30 cellular contexts compared by ENCODE assay signal in genomic region chr7:27283558-27283957, GRCh38. TPM values are rescaled to one million over a fixed set of nuclear protein-coding genes. Genes with fewer than 3 reads are reported as not detected.
"Had no signal": no experiment of that assay in that cellular context is flagged by ENCODE, and none has a peak within 500 bp of the region (broad histone marks: within the 10 kb centered on the region; RNA-seq: fewer than 3 reads in every experiment).

No MANE protein-coding gene starts in this region.

- H3K4me1 ChIP-seq: stomach, suprapubic skin, testis, thyroid gland, tibial artery, tibial nerve, transverse colon, upper lobe of left lung, upper lobe of right lung, uterus, vagina had no signal

- H3K27ac ChIP-seq: stomach, suprapubic skin, testis, thoracic aorta, thyroid gland, tibial artery, tibial nerve, transverse colon, upper lobe of left lung, upper lobe of right lung, uterus, vagina had no signal

- ATAC-seq: stimulated activated effector memory CD8-positive, alpha-beta T cell treated with anti-CD3 and anti-CD28 coated beads, Interleukin-12 subunit alpha, Interleukin-12 subunit beta, amount 100 ng/mL, for 72 hours; stimulated activated memory B cell treated with anti-CD40 and anti-IgM and Interleukin-4, amounts not matched to agents 10 μg/mL and 1 μg/mL and 100 μg/mL, for 72 hours; stimulated activated naive B cell treated with anti-CD40 and anti-IgM and Interleukin-4, amounts not matched to agents 10 μg/mL and 1 μg/mL and 100 μg/mL, for 72 hours; stimulated activated naive CD8-positive, alpha-beta T cell treated with anti-CD3 and anti-CD28 coated beads, Interleukin-15, amount 100 ng/mL, for 72 hours; stimulated activated naive CD8-positive, alpha-beta T cell treated with anti-CD3 and anti-CD28 coated beads, Interleukin-15, Interleukin-2, amounts not matched to agents 100 U/mL and 50 U/mL, for 24 hours; upper lobe of right lung had no signal

- H3K9me3 Mint-ChIP-seq: stimulated activated effector memory CD8-positive, alpha-beta T cell treated with anti-CD3 and anti-CD28 coated beads, Interleukin-12 subunit alpha, Interleukin-12 subunit beta, amount 100 ng/mL, for 72 hours; stimulated activated naive CD8-positive, alpha-beta T cell treated with anti-CD3 and anti-CD28 coated beads, Interleukin-15, amount 100 ng/mL, for 72 hours; stimulated activated naive CD8-positive, alpha-beta T cell treated with anti-CD3 and anti-CD28 coated beads, Interleukin-15, Interleukin-2, amounts not matched to agents 100 ng/mL and 50 ng/mL, for 24 hours; type B pancreatic cell had no signal

- H3K36me3 Mint-ChIP-seq: stimulated activated effector memory CD8-positive, alpha-beta T cell treated with anti-CD3 and anti-CD28 coated beads, Interleukin-12 subunit alpha, Interleukin-12 subunit beta, amount 100 ng/mL, for 72 hours; stimulated activated memory B cell treated with anti-CD40 and anti-IgM and Interleukin-4, amounts not matched to agents 10 μg/mL and 1 μg/mL and 100 μg/mL, for 72 hours; type B pancreatic cell had no signal

- H3K4me3 ChIP-seq: stomach, suprapubic skin, testis, thoracic aorta, thyroid gland, tibial artery, tibial nerve, transverse colon, upper lobe of left lung, upper lobe of right lung, uterus, vagina had no signal

- H3K36me3 ChIP-seq: stomach, suprapubic skin, thoracic aorta, thyroid gland, tibial artery, tibial nerve, transverse colon, upper lobe of left lung, upper lobe of right lung, uterus, vagina had no signal

- DNase-seq: stimulated activated CD4-positive, alpha-beta T cell treated with anti-CD3 and anti-CD28 coated beads, Interleukin-2, amount 100 ng/mL, for 48 hours; stimulated activated CD4-positive, alpha-beta T cell treated with anti-CD3 and anti-CD28 coated beads, Interleukin-4, amount 100 ng/mL, for 1 hour; stimulated activated CD4-positive, alpha-beta T cell treated with anti-CD3 and anti-CD28 coated beads, Interleukin-4, amount 100 ng/mL, for 24 hours; stimulated activated CD4-positive, alpha-beta T cell treated with anti-CD3 and anti-CD28 coated beads, Interleukin-4, amount 100 ng/mL, for 4 hours; stimulated activated CD8-positive, alpha-beta memory T cell treated with anti-CD3 and anti-CD28 coated beads, Interleukin-4, amount 100 ng/mL, for 48 hours; stimulated activated naive B cell treated with anti-CD40 and anti-IgM and Interleukin-4, amounts not matched to agents 10 μg/mL and 1 μg/mL and 100 μg/mL, for 72 hours; stimulated activated naive CD4-positive, alpha-beta T cell; stimulated activated naive CD4-positive, alpha-beta T cell treated with Interleukin-2 at 50 U/mL for 16 hours; stimulated activated naive CD8-positive, alpha-beta T cell treated with anti-CD3 and anti-CD28 coated beads, Interleukin-15, amount 100 ng/mL, for 72 hours; stimulated activated naive CD8-positive, alpha-beta T cell treated with anti-CD3 and anti-CD28 coated beads, Interleukin-15, Interleukin-2, amounts not matched to agents 100 U/mL and 50 U/mL, for 24 hours; stomach; substantia nigra; testis; thyroid gland; tibial artery; transverse colon; trophoblast cell; upper lobe of left lung; upper lobe of right lung; uterus had no signal

- H3K4me3 Mint-ChIP-seq: stimulated activated effector memory CD8-positive, alpha-beta T cell treated with anti-CD3 and anti-CD28 coated beads, Interleukin-12 subunit alpha, Interleukin-12 subunit beta, amount 100 ng/mL, for 72 hours; stimulated activated memory B cell treated with anti-CD40 and anti-IgM and Interleukin-4, amounts not matched to agents 10 μg/mL and 1 μg/mL and 100 μg/mL, for 72 hours; stimulated activated naive B cell treated with anti-CD40 and anti-IgM and Interleukin-4, amounts not matched to agents 10 μg/mL and 1 μg/mL and 100 μg/mL, for 72 hours; stimulated activated naive CD8-positive, alpha-beta T cell treated with anti-CD3 and anti-CD28 coated beads, Interleukin-15, amount 100 ng/mL, for 72 hours; stimulated activated naive CD8-positive, alpha-beta T cell treated with anti-CD3 and anti-CD28 coated beads, Interleukin-15, Interleukin-2, amounts not matched to agents 100 ng/mL and 50 ng/mL, for 24 hours; type B pancreatic cell had no signal

- H3K27ac Mint-ChIP-seq: stimulated activated effector memory CD8-positive, alpha-beta T cell treated with anti-CD3 and anti-CD28 coated beads, Interleukin-12 subunit alpha, Interleukin-12 subunit beta, amount 100 ng/mL, for 72 hours; stimulated activated memory B cell treated with anti-CD40 and anti-IgM and Interleukin-4, amounts not matched to agents 10 μg/mL and 1 μg/mL and 100 μg/mL, for 72 hours; stimulated activated naive B cell treated with anti-CD40 and anti-IgM and Interleukin-4, amounts not matched to agents 10 μg/mL and 1 μg/mL and 100 μg/mL, for 72 hours; stimulated activated naive CD8-positive, alpha-beta T cell treated with anti-CD3 and anti-CD28 coated beads, Interleukin-15, amount 100 ng/mL, for 72 hours; stimulated activated naive CD8-positive, alpha-beta T cell treated with anti-CD3 and anti-CD28 coated beads, Interleukin-15, Interleukin-2, amounts not matched to agents 100 ng/mL and 50 ng/mL, for 24 hours; type B pancreatic cell had no signal

- H3K4me1 Mint-ChIP-seq: stimulated activated effector memory CD8-positive, alpha-beta T cell treated with anti-CD3 and anti-CD28 coated beads, Interleukin-12 subunit alpha, Interleukin-12 subunit beta, amount 100 ng/mL, for 72 hours; stimulated activated memory B cell treated with anti-CD40 and anti-IgM and Interleukin-4, amounts not matched to agents 10 μg/mL and 1 μg/mL and 100 μg/mL, for 72 hours; stimulated activated naive CD8-positive, alpha-beta T cell treated with anti-CD3 and anti-CD28 coated beads, Interleukin-15, amount 100 ng/mL, for 72 hours had no signal

- H3K9me3 ChIP-seq: stomach, suprapubic skin, testis, thoracic aorta, thyroid gland, tibial artery, tibial nerve, transverse colon, upper lobe of left lung, upper lobe of right lung, uterus, vagina had no signal

- H3K27me3 ChIP-seq: testis, thyroid gland, tibial artery, tibial nerve, transverse colon, upper lobe of left lung, uterus, vagina had no signal

RNA-seq across cellular contexts. Expression of gene EVX1, which starts 41.0 kb away (rescaled TPM):
- total RNA-seq: stomach, subcutaneous adipose tissue, suprapubic skin, temporal lobe, thoracic aorta, thyroid gland, tibial nerve, upper lobe of left lung, upper lobe of right lung had no signal
- polyA plus RNA-seq: stomach had no signal
